ENCODE assay signal across 8 cellular contexts in genomic region chr5:122312670-122312988, GRCh38. TPM values are rescaled to one million over a fixed set of nuclear protein-coding genes. Genes with fewer than 3 reads are reported as not detected.
DNase-seq lines count a peak whose midpoint lies in the region; ATAC-seq and TF ChIP-seq lines count a peak whose summit lies in the region.

No MANE protein-coding gene starts in this region.

- no peak overlapping the region for H3K27ac Mint-ChIP-seq in activated T-helper 1 cell treated with anti-CD3 and anti-CD28 coated beads, Interleukin-12 subunit alpha, Interleukin-12 subunit beta, Interleukin-2, Interleukin-4 antibody, amounts not matched to agents 30 ng/mL and 10 ng/mL and 1 ng/mL, durations not matched to agents 14 hours and 24 hours and 36 hours

- intact Hi-C loops in activated T-helper 1 cell treated with anti-CD3 and anti-CD28 coated beads, Interleukin-12 subunit alpha, Interleukin-12 subunit beta, Interleukin-2, Interleukin-4 antibody, amounts not matched to agents 30 ng/mL and 10 ng/mL and 1 ng/mL, durations not matched to agents 14 hours and 24 hours and 36 hours (cut with micrococcal nuclease): loop anchor here (10.0 kb wide), 1 partner anchor 782 kb away; no protein-coding TSS in a partner anchor

- H3K4me1 Mint-ChIP-seq in activated T-helper 1 cell treated with anti-CD3 and anti-CD28 coated beads, Interleukin-12 subunit alpha, Interleukin-12 subunit beta, Interleukin-2, Interleukin-4 antibody, amounts not matched to agents 30 ng/mL and 10 ng/mL and 1 ng/mL, durations not matched to agents 14 hours and 24 hours and 36 hours (ENCODE audit: low read depth): no peaks in the 10 kb centered on the region

- H3K4me3 Mint-ChIP-seq in activated T-helper 1 cell treated with anti-CD3 and anti-CD28 coated beads, Interleukin-12 subunit alpha, Interleukin-12 subunit beta, Interleukin-2, Interleukin-4 antibody, amounts not matched to agents 30 ng/mL and 10 ng/mL and 1 ng/mL, durations not matched to agents 14 hours and 24 hours and 36 hours: peak overlapping the region; percentile 33

- TF ChIP-seq CTCF in right atrium auricular region (IDR thresholded peaks at IDR 0.05): no peak

- peak; percentile 13 for ATAC-seq in GM21529 (IDR thresholded peaks at IDR 0.05; ENCODE audit: unreplicated experiment)

- no peaks in the 10 kb centered on the region for H3K9me3 Mint-ChIP-seq in activated T-helper 1 cell treated with anti-CD3 and anti-CD28 coated beads, Interleukin-12 subunit alpha, Interleukin-12 subunit beta, Interleukin-2, Interleukin-4 antibody, amounts not matched to agents 30 ng/mL and 10 ng/mL and 1 ng/mL, durations not matched to agents 14 hours and 24 hours and 36 hours

- H3K4me1 ChIP-seq in right atrium auricular region (peaks cover 0 to 21% of the 10 kb centered on the region in 2 donors), rectal smooth muscle tissue (ENCODE audit: control insufficient read depth, insufficient read depth, low read length) (peaks cover 7% of the 10 kb centered on the region)

- H3K27ac ChIP-seq in right atrium auricular region: peak overlapping the region; percentile 48 to 54
- no peak overlapping the region for H3K27ac ChIP-seq in rectal smooth muscle tissue (ENCODE audit: low read depth, low read length)

- DNase-seq in A172 (ENCODE audit: low spot score): peak; percentile 31
- no peak for DNase-seq in activated T-helper 1 cell treated with anti-CD3 and anti-CD28 coated beads, Interleukin-12 subunit alpha, Interleukin-12 subunit beta, Interleukin-2, Interleukin-4 antibody, amounts not matched to agents 30 ng/mL and 10 ng/mL and 1 ng/mL, durations not matched to agents 14 hours and 24 hours and 36 hours (ENCODE audit: low spot score)
- no peak for DNase-seq in right atrium auricular region (ENCODE audit: low spot score)
- no peak for DNase-seq in inferior parietal cortex (ENCODE audit: extremely low spot score)
- no peak for DNase-seq in activated naive CD4-positive, alpha-beta T cell treated with Interleukin-2 at 50 U/mL for 16 hours
- no peak for DNase-seq in NCI-H128 (lab: John Stamatoyannopoulos, UW; ENCODE audit: unreplicated experiment)

- peak overlapping the region; percentile 49 to 61 for H3K4me3 ChIP-seq in right atrium auricular region
- H3K4me3 ChIP-seq in rectal smooth muscle tissue (ENCODE audit: low read length): peak overlapping the region; percentile 67

- no peaks in the 10 kb centered on the region for H3K36me3 Mint-ChIP-seq in activated T-helper 1 cell treated with anti-CD3 and anti-CD28 coated beads, Interleukin-12 subunit alpha, Interleukin-12 subunit beta, Interleukin-2, Interleukin-4 antibody, amounts not matched to agents 30 ng/mL and 10 ng/mL and 1 ng/mL, durations not matched to agents 14 hours and 24 hours and 36 hours (ENCODE audit: low read depth)

- peaks cover 53% of the 10 kb centered on the region for H3K27me3 Mint-ChIP-seq in activated T-helper 1 cell treated with anti-CD3 and anti-CD28 coated beads, Interleukin-12 subunit alpha, Interleukin-12 subunit beta, Interleukin-2, Interleukin-4 antibody, amounts not matched to agents 30 ng/mL and 10 ng/mL and 1 ng/mL, durations not matched to agents 14 hours and 24 hours and 36 hours (ENCODE audit: insufficient read depth)

- peak overlapping the region; percentile 1 for H3K9ac ChIP-seq in rectal smooth muscle tissue (ENCODE audit: low read length)

- H3K9me3 ChIP-seq in right atrium auricular region: peaks cover 0 to 6% of the 10 kb centered on the region in 2 donors

- H3K27me3 ChIP-seq in right atrium auricular region (no peaks in the 10 kb centered on the region), rectal smooth muscle tissue (ENCODE audit: control insufficient read depth, insufficient read depth, low read length) (peaks cover 8% of the 10 kb centered on the region)

- H3K36me3 ChIP-seq in right atrium auricular region: no peaks in the 10 kb centered on the region
- no peaks in the 10 kb centered on the region for H3K36me3 ChIP-seq in rectal smooth muscle tissue (ENCODE audit: control insufficient read depth, insufficient read depth, low read length)

RNA-seq across cellular contexts. Expression of gene SNCAIP, which starts 0.6 kb away (rescaled TPM):
- 3.2 and 4.7 TPM in 2 replicates for total RNA-seq in A172 (2014; rRNA removed; shearing (Covaris generic))
- not detected in 2 replicates for total RNA-seq in activated T-helper 1 cell treated with anti-CD3 and anti-CD28 coated beads, Interleukin-12 subunit alpha, Interleukin-12 subunit beta, Interleukin-2, Interleukin-4 antibody, amounts not matched to agents 30 ng/mL and 10 ng/mL and 1 ng/mL, durations not matched to agents 14 hours and 24 hours and 36 hours
- total RNA-seq in right atrium auricular region: 1 to 10 TPM; 8.1 to 9.5 TPM
